Comparison of ENCODE assay signal across 10 cellular contexts in genomic region chr12:123075092-123075491, GRCh38.
DNase-seq lines count a peak whose midpoint lies in the region; ATAC-seq, FAIRE-seq and TF ChIP-seq lines count a peak whose summit lies in the region.
"Had no signal": no experiment of that assay in that cellular context is flagged by ENCODE, and none has a peak within 500 bp of the region (broad histone marks: within the 10 kb centered on the region; RNA-seq: fewer than 3 reads in every experiment).

No MANE protein-coding gene starts in this region.

- H3K9me3 Mint-ChIP-seq in CD4-positive, CD25-positive, alpha-beta regulatory T cell: no peaks in the 10 kb centered on the region
- no peaks in the 10 kb centered on the region for H3K9me3 Mint-ChIP-seq in neural progenitor cell
- H3K9me3 Mint-ChIP-seq: IgD-negative memory B cell had no signal

- DNase-seq in CD4-positive, CD25-positive, alpha-beta regulatory T cell: peak in 2 of 3 donors; percentile 15 to 71
- DNase-seq in Peyer's patch: no peak
- no peak for DNase-seq in H1 (ENCODE audit: low read depth in 1 of 2, low spot score in 2 of 2)
- no peak for DNase-seq in neural progenitor cell (ENCODE audit: low spot score)
- DNase-seq in stimulated activated CD4-positive, alpha-beta T cell treated with anti-CD3 and anti-CD28 coated beads, Interleukin-4, amount 100 ng/mL, for 24 hours: no peak
- no peak for DNase-seq in breast epithelium (ENCODE audit: low spot score in 2 of 2)
- DNase-seq in medulla oblongata (ENCODE audit: extremely low spot score): no peak

- H3K79me1 ChIP-seq in H1 (ENCODE audit: low read depth, low read length): no peaks in the 10 kb centered on the region

- no peaks in the 10 kb centered on the region for H3K36me3 Mint-ChIP-seq in CD4-positive, CD25-positive, alpha-beta regulatory T cell
- no peaks in the 10 kb centered on the region for H3K36me3 Mint-ChIP-seq in neural progenitor cell
- H3K36me3 Mint-ChIP-seq: IgD-negative memory B cell had no signal

- no peak for FAIRE-seq in H1 (lab: Jason Lieb, UNC)

- TF ChIP-seq POLR2A in Peyer's patch (IDR thresholded peaks at IDR 0.05) (no peak), H1 (IDR thresholded peaks at IDR 0.05; ENCODE audit: control extremely low read depth in 1 of 2, low read depth in 2 of 2, low read length in 2 of 2) (no peak), breast epithelium (IDR thresholded peaks at IDR 0.05) (no peak)

- peaks cover 9 to 83% (median 44%) of the 10 kb centered on the region in 4 donors for H3K4me1 Mint-ChIP-seq in CD4-positive, CD25-positive, alpha-beta regulatory T cell
- H3K4me1 Mint-ChIP-seq in neural progenitor cell: peaks cover 54% of the 10 kb centered on the region

- no peak for TF ChIP-seq CTCF in Peyer's patch (IDR thresholded peaks at IDR 0.05)
- TF ChIP-seq CTCF in H1 (IDR thresholded peaks at IDR 0.05; ENCODE audit: control extremely low read depth in 1 of 3, insufficient read depth in 1 of 3, low read depth in 1 of 3, low read length in 3 of 3): no peak
- no peak for TF ChIP-seq CTCF in neural progenitor cell (IDR thresholded peaks at IDR 0.05)
- no peak for TF ChIP-seq CTCF in breast epithelium (IDR thresholded peaks at IDR 0.05)

- peak overlapping the region; percentile 79 for H3K27ac ChIP-seq in CD4-positive, CD25-positive, alpha-beta regulatory T cell (ENCODE audit: insufficient read depth, low read length, poor library complexity, severe bottlenecking)
- H3K27ac ChIP-seq in Peyer's patch: peak overlapping the region; percentile 33 to 74 (median 62)
- H3K27ac ChIP-seq in H1 (ENCODE audit: low read depth, low read length): no peak overlapping the region
- no peak overlapping the region for H3K27ac ChIP-seq in neural progenitor cell
- no peak overlapping the region for H3K27ac ChIP-seq in breast epithelium
- H3K27ac ChIP-seq: thoracic aorta had no signal

- peaks cover 33% of the 10 kb centered on the region for H3F3A ChIP-seq in neural progenitor cell (ENCODE audit: low read depth)

- H3K56ac ChIP-seq in H1 (replicated peaks; ENCODE audit: insufficient read length, low read depth, low read length): no peak overlapping the region

- H2BK20ac ChIP-seq in H1 (ENCODE audit: low read length): 0 out of 2 replicates have a peak overlapping the region, but pooled peaks have one; percentile 72

- peak overlapping the region; percentile 66 for H2AK5ac ChIP-seq in H1 (ENCODE audit: low read depth, low read length)

- peak overlapping the region; percentile 89 to 97 (median 95) for H3K27ac Mint-ChIP-seq in CD4-positive, CD25-positive, alpha-beta regulatory T cell
- H3K27ac Mint-ChIP-seq in neural progenitor cell: peak overlapping the region; percentile 48

- H2BK120ac ChIP-seq in H1 (replicated peaks; ENCODE audit: low read depth, low read length): no peak overlapping the region

- H2BK5ac ChIP-seq in H1 (ENCODE audit: low read depth, low read length): no peak overlapping the region

- TF ChIP-seq EP300 in H1 (IDR thresholded peaks at IDR 0.05; ENCODE audit: borderline replicate concordance in 1 of 2, low read depth in 2 of 2, low read length in 2 of 2): no peak

- H3K4me2 ChIP-seq in H1 (ENCODE audit: insufficient read depth in 1 of 2, low read depth in 2 of 2, low read length in 2 of 2) (no peak overlapping the region), neural progenitor cell (peak overlapping the region; percentile 66)

- H3K36me3 ChIP-seq in CD4-positive, CD25-positive, alpha-beta regulatory T cell (ENCODE audit: control insufficient read depth, insufficient read depth, low read length): no peaks in the 10 kb centered on the region
- no peaks in the 10 kb centered on the region for H3K36me3 ChIP-seq in Peyer's patch
- no peaks in the 10 kb centered on the region for H3K36me3 ChIP-seq in H1 (ENCODE audit: control insufficient read depth in 2 of 4, insufficient read depth in 4 of 4, low read length in 3 of 4)
- no peaks in the 10 kb centered on the region for H3K36me3 ChIP-seq in neural progenitor cell
- no peaks in the 10 kb centered on the region for H3K36me3 ChIP-seq in breast epithelium
- H3K36me3 ChIP-seq: thoracic aorta had no signal

- WGBS in H1 (ENCODE audit: extremely low coverage in 1 of 2, insufficient coverage in 1 of 2, insufficient read length in 1 of 2, insufficient replicate concordance in 2 of 2, low coverage in 1 of 2, low lambda C conversion rate in 2 of 2, missing lambda C conversion rate in 1 of 2), 2 experiments: 83% methylated on average over 7 of the region's 7 CpGs; no CpG with 5 or more reads in 1 of the 2 experiments

- H3K79me2 ChIP-seq in H1 (ENCODE audit: control insufficient read depth in 1 of 2, insufficient read depth in 2 of 2, low read length in 2 of 2) (no peaks in the 10 kb centered on the region), neural progenitor cell (ENCODE audit: low read depth) (no peaks in the 10 kb centered on the region)

- peak overlapping the region; percentile 43; the same call in 1 of the 2 replicates for H2BK12ac ChIP-seq in H1 (ENCODE audit: low read depth, low read length)

- CTCF ChIA-PET in H1 (lab: Charles Lee; ENCODE audit: partially characterized antibody): interaction anchor here (0.7 to 13.8 kb wide), 16 partner anchors 11 to 209 kb away, joined by 3 to 148 read pairs (median 3); no protein-coding TSS in a partner anchor

- H3K23me2 ChIP-seq in H1 (ENCODE audit: low read depth, low read length): 0 out of 2 replicates have a peak, but pooled peaks cover 3% of the 10 kb centered on the region

- TF ChIP-seq RAD21 in H1 (IDR thresholded peaks at IDR 0.05 in 1 of 2, conservative IDR thresholded peaks at IDR 0.05 in 1 of 2; ENCODE audit: low read depth in 2 of 2, low read length in 2 of 2): no peak

- H4K20me1 ChIP-seq in H1 (replicated peaks in 1 of 2; ENCODE audit: control insufficient read depth in 1 of 2, insufficient read depth in 2 of 2, low read length in 2 of 2): peaks cover 0 to 8% of the 10 kb centered on the region in 2 experiments
- H4K20me1 ChIP-seq in neural progenitor cell (ENCODE audit: low read depth): no peaks in the 10 kb centered on the region

- H4K91ac ChIP-seq in H1 (replicated peaks; ENCODE audit: insufficient read length, low read length): peak overlapping the region; percentile 47

- peak overlapping the region; percentile 79 for H3K14ac ChIP-seq in H1 (ENCODE audit: insufficient read length)

- no peak overlapping the region for H4K5ac ChIP-seq in H1 (ENCODE audit: insufficient read length, low read depth, low read length)

- no peaks in the 10 kb centered on the region for H3K27me3 ChIP-seq in CD4-positive, CD25-positive, alpha-beta regulatory T cell (ENCODE audit: control insufficient read depth, insufficient read depth, low read length)
- H3K27me3 ChIP-seq in Peyer's patch (no peaks in the 10 kb centered on the region), H1 (replicated peaks in 1 of 4; ENCODE audit: control insufficient read depth in 3 of 4, extremely low read depth in 1 of 4, insufficient read depth in 3 of 4, low read length in 3 of 4) (peaks cover 0 to 3% (median 0%) of the 10 kb centered on the region in 4 experiments; a peak in 1 of 7 replicates), neural progenitor cell (peaks cover 6% of the 10 kb centered on the region), breast epithelium (no peaks in the 10 kb centered on the region)

- H3K18ac ChIP-seq in H1 (ENCODE audit: extremely low read depth, low read length): no peak overlapping the region

- H4K8ac ChIP-seq in H1 (ENCODE audit: extremely low read depth, insufficient read depth, low read length): peak overlapping the region; percentile 29; the same call in 1 of the 2 replicates

- H3K9ac ChIP-seq in H1 (replicated peaks in 1 of 4; ENCODE audit: extremely low read depth in 1 of 4, low read depth in 3 of 4, low read length in 3 of 4) (no peak overlapping the region), neural progenitor cell (no peak overlapping the region)

- H3K4me1 ChIP-seq in CD4-positive, CD25-positive, alpha-beta regulatory T cell (ENCODE audit: control insufficient read depth, insufficient read depth, low read length, poor library complexity, severe bottlenecking): peaks cover 52% of the 10 kb centered on the region
- H3K4me1 ChIP-seq in Peyer's patch (peaks cover 0 to 33% (median 15%) of the 10 kb centered on the region in 4 donors), H1 (replicated peaks in 1 of 4; ENCODE audit: control insufficient read depth in 3 of 4, insufficient read depth in 4 of 4, low read length in 3 of 4) (peaks cover 0 to 11% (median 3%) of the 10 kb centered on the region in 4 experiments; a peak in 6 of 7 replicates), neural progenitor cell (peaks cover 47% of the 10 kb centered on the region), breast epithelium (no peaks in the 10 kb centered on the region)

- H3K4me3 ChIP-seq in CD4-positive, CD25-positive, alpha-beta regulatory T cell (ENCODE audit: low read depth, low read length): peak overlapping the region; percentile 79
- H3K4me3 ChIP-seq in Peyer's patch (peak overlapping the region in 2 of 4 donors; percentile 6 to 20), H1 (ENCODE audit: extremely low read depth in 1 of 4, insufficient read depth in 2 of 4, low read depth in 3 of 4, low read length in 4 of 4) (no peak overlapping the region), neural progenitor cell (peak overlapping the region; percentile 22), breast epithelium (no peak overlapping the region)

- H2BK15ac ChIP-seq in H1 (ENCODE audit: low read length): no peak overlapping the region

- no peaks in the 10 kb centered on the region for H3K9me3 ChIP-seq in CD4-positive, CD25-positive, alpha-beta regulatory T cell (ENCODE audit: control insufficient read depth in 2 of 2, low read length in 2 of 2)
- H3K9me3 ChIP-seq in Peyer's patch (no peaks in the 10 kb centered on the region), H1 (ENCODE audit: insufficient read depth in 2 of 2, low read depth in 1 of 2, low read length in 1 of 2) (no peaks in the 10 kb centered on the region), neural progenitor cell (ENCODE audit: low read depth) (no peaks in the 10 kb centered on the region), breast epithelium (no peaks in the 10 kb centered on the region)
- H3K9me3 ChIP-seq: thoracic aorta had no signal

- H3K4ac ChIP-seq in H1 (replicated peaks; ENCODE audit: insufficient read length, low read depth, low read length): no peak overlapping the region

- peaks cover 4% of the 10 kb centered on the region for H3K27me3 Mint-ChIP-seq in CD4-positive, CD25-positive, alpha-beta regulatory T cell
- peaks cover 7% of the 10 kb centered on the region for H3K27me3 Mint-ChIP-seq in neural progenitor cell (ENCODE audit: insufficient read depth, low read depth)
- H3K27me3 Mint-ChIP-seq: IgD-negative memory B cell had no signal

- ATAC-seq in CD4-positive, CD25-positive, alpha-beta regulatory T cell (ENCODE audit: low read depth in 2 of 2): peak; percentile 9 to 16
- no peak for ATAC-seq in HG03175 (IDR thresholded peaks at IDR 0.05; ENCODE audit: unreplicated experiment)

- POLR2A ChIA-PET in H1 (lab: Charles Lee; ENCODE audit: partially characterized antibody): interaction anchor here (0.7 to 1.3 kb wide), 3 partner anchors 9 to 157 kb away, joined by 3 to 6 read pairs (median 3); partner anchors contain the start of genes MPHOSPH9 and MTRFR

- H2AFZ ChIP-seq in H1 (ENCODE audit: low read length) (no peak overlapping the region), neural progenitor cell (replicated peaks) (no peak overlapping the region)

- peak overlapping the region; percentile 84 to 96 (median 90) for H3K4me3 Mint-ChIP-seq in CD4-positive, CD25-positive, alpha-beta regulatory T cell
- no peak overlapping the region for H3K4me3 Mint-ChIP-seq in neural progenitor cell

- intact Hi-C loops in breast epithelium (cut with DNase I; ENCODE audit: low total_unique reads): no loop called here

- no peak overlapping the region for H3K23ac ChIP-seq in H1 (ENCODE audit: insufficient read length)

Comparison
In these comparisons a context has a peak if more than half of its experiments do, and no peak if none do; other contexts are left out.
1. DNase-seq: peak in CD4-positive, CD25-positive, alpha-beta regulatory T cell (2 of 3); none in Peyer's patch (0 of 3), H1 (0 of 2), neural progenitor cell (single experiment), stimulated activated CD4-positive, alpha-beta T cell treated with anti-CD3 and anti-CD28 coated beads, Interleukin-4, amount 100 ng/mL, for 24 hours (single experiment), breast epithelium (0 of 2) and medulla oblongata (single experiment).
2. H3K27ac ChIP-seq: peak in CD4-positive, CD25-positive, alpha-beta regulatory T cell (single experiment) and Peyer's patch (4 of 4); none in H1 (single experiment), neural progenitor cell (single experiment) and breast epithelium (0 of 2).
3. H3K4me3 ChIP-seq: peak in CD4-positive, CD25-positive, alpha-beta regulatory T cell (single experiment) and neural progenitor cell (single experiment); none in H1 (0 of 4) and breast epithelium (0 of 3).